In the genomic region with DNA sequence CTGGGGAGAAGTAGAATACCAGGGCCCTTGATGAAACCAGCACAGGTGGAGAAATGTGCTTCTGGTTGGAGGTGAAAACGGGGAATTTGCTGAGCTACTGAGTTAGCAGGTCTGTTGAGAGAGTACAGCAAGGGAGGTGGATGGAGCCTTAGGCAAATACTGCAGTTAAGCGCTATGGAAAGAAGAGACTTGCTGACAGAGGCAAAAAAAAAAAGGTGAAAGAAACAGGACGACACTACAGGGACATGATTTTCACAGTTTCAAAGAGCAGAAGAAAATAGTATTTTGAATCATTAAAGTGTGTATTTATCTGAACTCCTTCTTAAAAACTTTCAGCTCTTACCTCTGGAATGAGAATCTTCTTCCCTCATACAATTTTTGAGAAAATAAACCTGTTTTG, we compare ENCODE assay signal across 23 cellular contexts.
"Had no signal": no experiment of that assay in that cellular context is flagged by ENCODE, and none has a peak within 500 bp of the region (broad histone marks: within the 10 kb centered on the region; RNA-seq: fewer than 3 reads in every experiment).

No MANE protein-coding gene starts in this region.

- ATAC-seq: Right ventricle myocardium inferior, SK-N-SH treated with all-trans-retinoic acid at 6 μM for 48 hours had no signal

- H3K36me3 ChIP-seq: MG63, SJCRH30 had no signal

- H3K27ac ChIP-seq: SJCRH30 had no signal

- DNase-seq: Karpas-422, KG1, MG63, NCI-H1092, NCI-H1105 treated with DMSO at 0.1 percent for 48 hours, NCI-H1417 treated with DMSO at 0.1 percent for 48 hours, NCI-H146, NCI-H1694 treated with DMSO at 0.1 percent for 48 hours, NCI-H2029, NCI-H2081 treated with DMSO at 0.1 percent for 48 hours, NCI-H2171, NCI-H226, NCI-H446, NCI-H510A, NCI-H524 treated with DMSO at 0.1 percent for 48 hours, NCI-H69, NCI-H774, SHP77 treated with DMSO at 0.1 percent for 48 hours, SJCRH30, T-helper 1 cell had no signal

- H3K9me3 ChIP-seq: MG63, SJCRH30 had no signal

- H3K4me1 ChIP-seq: SJCRH30 had no signal

- H3K4me3 ChIP-seq: MG63, SJCRH30 had no signal

- H3K27me3 ChIP-seq: MG63, SJCRH30 had no signal

- FAIRE-seq: RCC 7860 had no signal
